Comparison of ENCODE assay signal across 17 cellular contexts in genomic region chr14:51661504-51661903, GRCh38. TPM values are rescaled to one million over a fixed set of nuclear protein-coding genes. Genes with fewer than 3 reads are reported as not detected.
DNase-seq lines count a peak whose midpoint lies in the region; ATAC-seq, FAIRE-seq and TF ChIP-seq lines count a peak whose summit lies in the region.
"Had no signal": no experiment of that assay in that cellular context is flagged by ENCODE, and none has a peak within 500 bp of the region (broad histone marks: within the 10 kb centered on the region; RNA-seq: fewer than 3 reads in every experiment).

No MANE protein-coding gene starts in this region.

- peaks cover 0 to 2% (median 0%) of the 10 kb centered on the region in 3 donors for H3K36me3 Mint-ChIP-seq in naive thymus-derived CD8-positive, alpha-beta T cell

- H3K9me1 ChIP-seq in IMR-90 (ENCODE audit: insufficient read depth, low read length) = peaks cover 21% of the 10 kb centered on the region

- H3K4ac ChIP-seq in IMR-90 (ENCODE audit: low read depth, low read length) = no peak overlapping the region

- intact Hi-C loops in IMR-90 (cut with micrococcal nuclease) = no loop called here

- H3K4me1 ChIP-seq in IMR-90 (ENCODE audit: control insufficient read depth, insufficient read depth, low read length) (peaks cover 15% of the 10 kb centered on the region), smooth muscle cell (ENCODE audit: low read depth) (peaks cover 45% of the 10 kb centered on the region)

- H2AK9ac ChIP-seq in IMR-90 (replicated peaks; ENCODE audit: low read depth, low read length, poor library complexity) = no peak overlapping the region

- H3K27me3 Mint-ChIP-seq in naive thymus-derived CD8-positive, alpha-beta T cell = peaks cover 18 to 41% (median 27%) of the 10 kb centered on the region in 5 donors

- H3K27ac ChIP-seq in IMR-90 (ENCODE audit: insufficient read depth, low read length) = no peak overlapping the region
- peak overlapping the region; percentile 42 for H3K27ac ChIP-seq in smooth muscle cell (ENCODE audit: low read depth)
- H3K27ac ChIP-seq: KMS-11 had no signal

- TF ChIP-seq POLR2A in IMR-90 (IDR thresholded peaks at IDR 0.05; ENCODE audit: low read depth, low read length) = no peak
- no peak for TF ChIP-seq POLR2A in H54 (IDR thresholded peaks at IDR 0.05; ENCODE audit: low read depth, low read length)

- no peak overlapping the region for H3K23ac ChIP-seq in IMR-90 (ENCODE audit: low read depth, low read length)

- dilution Hi-C loops in IMR-90 (cut with HindIII; ENCODE audit: low sequenced_read_pairs, unreplicated experiment) = no loop called here

- no peak overlapping the region for H3K27ac Mint-ChIP-seq in naive thymus-derived CD8-positive, alpha-beta T cell
- H3K27ac Mint-ChIP-seq: B cell; CD4-positive, alpha-beta T cell; H9 had no signal

- POLR2A ChIA-PET in IMR-90 (lab: Charles Lee; ENCODE audit: unreplicated experiment) = no interaction called here
- POLR2A ChIA-PET in naive thymus-derived CD8-positive, alpha-beta T cell (lab: Charles Lee) = no interaction called here

- H4K20me1 ChIP-seq in IMR-90 (ENCODE audit: insufficient read depth, low read length) = peaks cover 99% of the 10 kb centered on the region
- H4K20me1 ChIP-seq in smooth muscle cell (ENCODE audit: low read depth) = peaks cover 100% of the 10 kb centered on the region

- H2AFZ ChIP-seq in IMR-90 (replicated peaks; ENCODE audit: low read length, poor library complexity) (no peak overlapping the region), smooth muscle cell (ENCODE audit: low read depth) (no peak overlapping the region)

- no peak overlapping the region for H3K18ac ChIP-seq in IMR-90 (ENCODE audit: low read depth, low read length)

- H3K79me1 ChIP-seq in IMR-90 (ENCODE audit: low read depth in 1 of 2, low read length in 2 of 2) = peaks cover 8 to 56% of the 10 kb centered on the region in 2 experiments; a peak in 3 of 4 replicates

- H2BK20ac ChIP-seq in IMR-90 (ENCODE audit: low read depth, low read length) = no peak overlapping the region

- in situ Hi-C loops in IMR-90 (cut with MboI; ENCODE audit: low sequenced_read_pairs) = no loop called here

- no peak overlapping the region for H4K91ac ChIP-seq in IMR-90 (ENCODE audit: insufficient read depth, low read depth, low read length)

- no peak overlapping the region for H2BK120ac ChIP-seq in IMR-90 (ENCODE audit: low read depth, low read length)

- TF ChIP-seq RAD21 in IMR-90 (IDR thresholded peaks at IDR 0.05; ENCODE audit: low read length) = no peak

- DNase-seq in ELR (ENCODE audit: low read depth) (peak; percentile 46), IMR-90 (peak; percentile 49), epithelial cell of esophagus (ENCODE audit: low read depth) (peak; percentile 58), smooth muscle cell (lab: John Stamatoyannopoulos, UW; ENCODE audit: unreplicated experiment) (no peak), SW 1271 (lab: John Stamatoyannopoulos, UW) (no peak), H54 (ENCODE audit: insufficient read length, low spot score) (no peak)
- DNase-seq in naive thymus-derived CD8-positive, alpha-beta T cell = no peak
- DNase-seq: ACHN; C1 segment of cervical spinal cord; Calu3; CD4-positive, alpha-beta T cell; DMS 273 treated with DMSO at 0.1 percent for 48 hours; H9 had no signal

- peaks cover 100% of the 10 kb centered on the region for H3K79me2 ChIP-seq in smooth muscle cell (ENCODE audit: low read depth)

- H3K36me3 ChIP-seq in IMR-90 (ENCODE audit: control insufficient read depth, insufficient read depth, low read length) (peaks cover 12% of the 10 kb centered on the region), smooth muscle cell (ENCODE audit: low read depth) (peaks cover 7% of the 10 kb centered on the region)

- H2BK15ac ChIP-seq in IMR-90 (ENCODE audit: low read depth, low read length) = no peak overlapping the region

- no peak for ATAC-seq in IMR-90 (ENCODE audit: low read depth)
- no peak for ATAC-seq in naive thymus-derived CD8-positive, alpha-beta T cell

- peaks cover 52% of the 10 kb centered on the region for H3F3A ChIP-seq in smooth muscle cell (ENCODE audit: low read depth)

- H2AK5ac ChIP-seq in IMR-90 (ENCODE audit: low read depth, low read length) = no peak overlapping the region

- H3K4me2 ChIP-seq in IMR-90 (ENCODE audit: low read depth, low read length) = no peak overlapping the region
- peak overlapping the region; percentile 99 for H3K4me2 ChIP-seq in smooth muscle cell
- H3K4me2 ChIP-seq: KMS-11 had no signal

- peaks cover 0 to 8% (median 0%) of the 10 kb centered on the region in 9 donors for H3K9me3 Mint-ChIP-seq in naive thymus-derived CD8-positive, alpha-beta T cell

- no peak for FAIRE-seq in H54 (lab: Jason Lieb, UNC)
- FAIRE-seq: G401.6, GM12892 had no signal

- no peak overlapping the region for H3K56ac ChIP-seq in IMR-90 (ENCODE audit: extremely low read depth, insufficient read depth, low read length)

- H4K8ac ChIP-seq in IMR-90 (ENCODE audit: low read depth in 2 of 2, low read length in 2 of 2) = no peak overlapping the region

- H3K27me3 ChIP-seq in IMR-90 (ENCODE audit: control insufficient read depth, insufficient read depth, low read length) = no peaks in the 10 kb centered on the region
- no peaks in the 10 kb centered on the region for H3K27me3 ChIP-seq in smooth muscle cell (ENCODE audit: low read depth)

- H3K4me1 Mint-ChIP-seq in naive thymus-derived CD8-positive, alpha-beta T cell = no peaks in the 10 kb centered on the region
- H3K4me1 Mint-ChIP-seq: B cell had no signal

- no peak overlapping the region for H3K9ac ChIP-seq in IMR-90 (ENCODE audit: low read depth, low read length)
- H3K9ac ChIP-seq in smooth muscle cell (ENCODE audit: low read depth) = no peak overlapping the region
- H3K9ac ChIP-seq: KMS-11 had no signal

- no peak overlapping the region for H2BK5ac ChIP-seq in IMR-90 (ENCODE audit: low read depth, low read length, poor library complexity, severe bottlenecking)

- H4K5ac ChIP-seq in IMR-90 (ENCODE audit: low read depth, low read length) = no peak overlapping the region

- H3K4me3 ChIP-seq in IMR-90 (ENCODE audit: insufficient read depth, low read depth, low read length) = no peak overlapping the region
- H3K4me3 ChIP-seq in epithelial cell of esophagus (ENCODE audit: low read length) = no peak overlapping the region
- no peak overlapping the region for H3K4me3 ChIP-seq in smooth muscle cell

- H3K9me3 ChIP-seq in IMR-90 (ENCODE audit: control insufficient read depth, insufficient read depth, low read length) (no peaks in the 10 kb centered on the region), smooth muscle cell (replicated peaks; ENCODE audit: low read depth) (no peaks in the 10 kb centered on the region)

- TF ChIP-seq CTCF in IMR-90 (conservative IDR thresholded peaks at IDR 0.05; ENCODE audit: low read depth, low read length) (no peak), epithelial cell of esophagus (IDR thresholded peaks at IDR 0.05; ENCODE audit: insufficient read depth, low read depth, low read length, missing control alignments) (no peak), smooth muscle cell (IDR thresholded peaks at IDR 0.05; ENCODE audit: borderline replicate concordance, insufficient read depth, poor library complexity, severe bottlenecking) (no peak)

- BruUV-seq in IMR-90 (replicated peaks; lab: Mats Ljungman, UMichigan) = no TSS peak

- no peak overlapping the region for H3K14ac ChIP-seq in IMR-90 (replicated peaks; ENCODE audit: low read depth, low read length)

- H3K4me3 Mint-ChIP-seq in naive thymus-derived CD8-positive, alpha-beta T cell = no peak overlapping the region
- H3K4me3 Mint-ChIP-seq: B cell; CD4-positive, alpha-beta T cell; H9 had no signal

- CTCF ChIA-PET in IMR-90 (lab: Yijun Ruan, JAX) = no interaction called here

TF ChIP-seq in IMR-90, 13 proteins besides CTCF, POLR2A, EP300 and RAD21 (continues in another document):
- TF ChIP-seq SMC3 (IDR thresholded peaks at IDR 0.05; ENCODE audit: low read depth, low read length) (no peak), CHD1 (IDR thresholded peaks at IDR 0.05; ENCODE audit: low read depth, low read length) (no peak), RFX5 (IDR thresholded peaks at IDR 0.05; ENCODE audit: low read depth, low read length) (no peak), BHLHE40 (IDR thresholded peaks at IDR 0.05; ENCODE audit: low read depth, low read length) (no peak), NFE2L2 (IDR thresholded peaks at IDR 0.05; ENCODE audit: low read depth, low read length) (no peak), RCOR1 (IDR thresholded peaks at IDR 0.05; ENCODE audit: insufficient replicate concordance, low read length) (no peak), CEBPB (IDR thresholded peaks at IDR 0.05; ENCODE audit: low read depth, low read length) (no peak; the same call in 1 of the 2 replicates), MXI1 (IDR thresholded peaks at IDR 0.05; ENCODE audit: borderline replicate concordance, low read depth, low read length) (no peak), ELK1 (IDR thresholded peaks at IDR 0.05; ENCODE audit: borderline replicate concordance, low read depth, low read length) (no peak), USF2 (IDR thresholded peaks at IDR 0.05; ENCODE audit: low read depth, low read length) (no peak), MAZ (IDR thresholded peaks at IDR 0.05; ENCODE audit: borderline replicate concordance, low read depth, low read length) (no peak), FOS (IDR thresholded peaks at IDR 0.05; ENCODE audit: low read depth, low read length) (no peak)

RNA-seq across cellular contexts. Expression of gene FRMD6, which starts 9.8 kb away (rescaled TPM):
- total RNA-seq in IMR-90 (2012; rRNA removed) = 620 and 682 TPM in 2 replicates
- 243 and 244 TPM in 2 replicates for polyA plus RNA-seq in IMR-90 (2012; rRNA removed)
- polyA plus RNA-seq in IMR-90 (2012; cell fraction: cytosol; rRNA removed) = 129 and 270 TPM in 2 replicates
- 287 and 382 TPM in 2 replicates for polyA plus RNA-seq in IMR-90 (2012; cell fraction: nucleus; rRNA removed; ENCODE audit: low replicate concordance)
- 564 and 578 TPM in 2 replicates for total RNA-seq in smooth muscle cell
- polyA plus RNA-seq in smooth muscle cell = 197 and 254 TPM in 2 replicates
- total RNA-seq in naive thymus-derived CD8-positive, alpha-beta T cell = 1 to 10 TPM; 4.1 to 4.2 TPM
- polyA plus RNA-seq in naive thymus-derived CD8-positive, alpha-beta T cell = under 1 TPM; 0.15 to 0.44 (median 0.38) TPM

Comparison
In these comparisons a context has a peak if more than half of its experiments do, and no peak if none do; other contexts are left out.
1. DNase-seq: peak in ELR (single experiment), IMR-90 (single experiment) and epithelial cell of esophagus (single experiment); none in smooth muscle cell (single experiment), SW 1271 (0 of 2), H54 (single experiment) and naive thymus-derived CD8-positive, alpha-beta T cell (0 of 10).
2. RNA of gene FRMD6, which starts 9.8 kb away (total RNA-seq): 620 to 682 TPM in IMR-90 and 564 to 578 TPM in smooth muscle cell; 4.1 to 4.2 TPM in naive thymus-derived CD8-positive, alpha-beta T cell; every median in the first group is over 100 times any median in the second.